21 cellular contexts compared by ENCODE assay signal in genomic region chr2:99350194-99350593, GRCh38. TPM values are rescaled to one million over a fixed set of nuclear protein-coding genes. Genes with fewer than 3 reads are reported as not detected.
"Had no signal": no experiment of that assay in that cellular context is flagged by ENCODE, and none has a peak within 500 bp of the region (broad histone marks: within the 10 kb centered on the region; RNA-seq: fewer than 3 reads in every experiment).

No MANE protein-coding gene starts in this region.

- H3K36me3 Mint-ChIP-seq: mesothelial cell of epicardium had no signal

- H3K4me1 Mint-ChIP-seq: mesothelial cell of epicardium, nephron progenitor cell had no signal

- DNase-seq: activated CD4-positive, CD25-positive, alpha-beta regulatory T cell treated with anti-CD3 and anti-CD28 coated beads, Interleukin-2, amount 50 U/mL, for 72 hours; activated effector memory CD4-positive, alpha-beta T cell treated with Interleukin-2 at 50 U/mL for 16 hours; activated naive CD8-positive, alpha-beta T cell treated with anti-CD3 and anti-CD28 coated beads, Interleukin-2, amount 10 ng/mL, durations not matched to agents 7 days and 5 days; activated T-cell treated with anti-CD3 and anti-CD28 coated beads, Interleukin-2, amount 50 U/mL, for 48 hours; amniotic stem cell; endodermal cell; esophagus squamous epithelium; gastrocnemius medialis; hippocampal formation; kidney glomerular epithelial cell; left ventricle myocardium inferior; nephron progenitor cell; pancreas; psoas muscle; stimulated activated CD4-positive, alpha-beta T cell treated with anti-CD3 and anti-CD28 coated beads, Interleukin-4, amount 100 ng/mL, for 4 hours; stimulated activated naive CD8-positive, alpha-beta T cell treated with anti-CD3 and anti-CD28 coated beads, Interleukin-15, amount 100 ng/mL, for 72 hours; SW 1271; transverse colon; WERI-Rb-1 had no signal

- ATAC-seq: gastrocnemius medialis; pancreas; psoas muscle; stimulated activated naive CD8-positive, alpha-beta T cell treated with anti-CD3 and anti-CD28 coated beads, Interleukin-15, amount 100 ng/mL, for 72 hours had no signal

- H3K27ac Mint-ChIP-seq: activated naive CD8-positive, alpha-beta T cell treated with anti-CD3 and anti-CD28 coated beads, Interleukin-2, amount 10 ng/mL, durations not matched to agents 7 days and 5 days; endodermal cell; mesothelial cell of epicardium; nephron progenitor cell had no signal

- H3K27me3 Mint-ChIP-seq: activated naive CD8-positive, alpha-beta T cell treated with anti-CD3 and anti-CD28 coated beads, Interleukin-2, amount 10 ng/mL, durations not matched to agents 7 days and 5 days; stimulated activated naive CD8-positive, alpha-beta T cell treated with anti-CD3 and anti-CD28 coated beads, Interleukin-15, amount 100 ng/mL, for 72 hours had no signal

- H3K4me3 Mint-ChIP-seq: activated naive CD8-positive, alpha-beta T cell treated with anti-CD3 and anti-CD28 coated beads, Interleukin-2, amount 10 ng/mL, durations not matched to agents 7 days and 5 days; endodermal cell; mesothelial cell of epicardium; nephron progenitor cell had no signal

- H3K9me3 Mint-ChIP-seq: activated naive CD8-positive, alpha-beta T cell treated with anti-CD3 and anti-CD28 coated beads, Interleukin-2, amount 10 ng/mL, durations not matched to agents 7 days and 5 days; endodermal cell; mesothelial cell of epicardium; nephron progenitor cell; stimulated activated naive CD8-positive, alpha-beta T cell treated with anti-CD3 and anti-CD28 coated beads, Interleukin-15, amount 100 ng/mL, for 72 hours had no signal

RNA-seq across cellular contexts. Expression of gene LYG1, which starts 49.2 kb away (rescaled TPM):
- total RNA-seq: vagina had no signal
